ENCODE assay signal across 19 cellular contexts in the genomic region with DNA sequence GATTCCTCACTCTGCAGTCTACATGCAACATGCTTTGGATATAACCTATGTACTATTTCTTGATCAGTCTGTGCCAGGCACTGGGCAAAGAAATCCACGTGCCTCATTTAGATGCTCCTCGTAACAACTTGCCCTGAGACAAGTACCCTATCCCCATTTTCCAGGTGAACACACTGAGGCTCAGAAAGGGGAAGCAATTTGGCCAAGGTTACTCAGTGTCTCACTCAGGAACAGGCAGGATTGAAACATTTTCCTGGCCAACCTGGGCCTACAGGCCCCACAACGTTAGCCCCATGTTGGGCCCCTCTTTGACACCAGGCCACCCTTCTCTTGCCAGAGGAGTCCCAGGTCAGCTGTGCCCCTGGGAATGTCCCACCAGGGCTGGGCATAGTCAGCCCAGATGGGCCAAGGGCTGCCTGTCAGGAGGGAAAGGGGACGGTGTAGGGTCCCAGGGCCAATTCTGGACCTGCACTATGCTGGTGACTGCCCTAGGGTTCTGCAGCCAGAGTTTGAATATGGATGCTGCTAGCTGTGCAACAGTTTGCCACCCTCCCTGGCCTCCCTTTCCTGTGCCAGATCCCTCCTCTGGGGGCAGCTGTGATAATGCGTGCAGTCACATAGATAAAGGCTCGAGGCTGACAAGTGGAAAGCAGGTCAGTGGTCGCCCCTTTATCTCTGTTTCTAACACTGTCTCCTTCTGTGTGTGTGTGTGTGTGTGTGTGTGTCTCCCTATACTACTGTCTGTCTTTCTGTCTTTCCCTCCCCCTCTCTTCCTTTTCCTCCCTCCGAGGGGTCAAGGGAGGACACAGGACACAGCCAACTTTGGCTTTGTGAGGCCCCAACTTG. TPM values are rescaled to one million over a fixed set of nuclear protein-coding genes. Genes with fewer than 3 reads are reported as not detected.
DNase-seq lines count a peak whose midpoint lies in the region; ATAC-seq and TF ChIP-seq lines count a peak whose summit lies in the region.
"Had no signal": no experiment of that assay in that cellular context is flagged by ENCODE, and none has a peak within 500 bp of the region (broad histone marks: within the 10 kb centered on the region; RNA-seq: fewer than 3 reads in every experiment).

No MANE protein-coding gene starts in this region.

- no peaks in the 10 kb centered on the region for H4K20me1 ChIP-seq in neural progenitor cell (ENCODE audit: low read depth)
- H4K20me1 ChIP-seq in smooth muscle cell (ENCODE audit: low read depth), result no peaks in the 10 kb centered on the region

- H3K4me1 ChIP-seq in cardiac muscle cell (ENCODE audit: low read depth) (peaks cover 17% of the 10 kb centered on the region), neural progenitor cell (peaks cover 11% of the 10 kb centered on the region), smooth muscle cell (ENCODE audit: low read depth) (no peaks in the 10 kb centered on the region)
- H3K4me1 ChIP-seq: suprapubic skin had no signal

- TF ChIP-seq POLR2A in NB4 (IDR thresholded peaks at IDR 0.05; ENCODE audit: extremely low read depth, insufficient read length), result no peak

- H3K36me3 ChIP-seq in cardiac muscle cell (no peaks in the 10 kb centered on the region), neural progenitor cell (no peaks in the 10 kb centered on the region), smooth muscle cell (ENCODE audit: low read depth) (no peaks in the 10 kb centered on the region)
- H3K36me3 ChIP-seq: suprapubic skin had no signal

- 60% methylated on average over 8 of the region's 8 CpGs for whole genome bisulfite sequencing in smooth muscle cell (ENCODE audit: low lambda C conversion rate)

- H3K4me3 ChIP-seq in NB4 (ENCODE audit: low read depth, low read length) (no peak overlapping the region), cardiac muscle cell (no peak overlapping the region), neural progenitor cell (no peak overlapping the region), smooth muscle cell (no peak overlapping the region)
- H3K4me3 ChIP-seq: suprapubic skin had no signal

- no peak overlapping the region for H3K4me2 ChIP-seq in neural progenitor cell
- H3K4me2 ChIP-seq in smooth muscle cell, result no peak overlapping the region
- H3K4me2 ChIP-seq: KMS-11 had no signal

- DNase-seq in GF-D8 (lab: John Stamatoyannopoulos, UW) (peak; percentile 23), NB4 (ENCODE audit: low read depth) (peak; percentile 75), cardiac muscle cell (ENCODE audit: low read depth in 1 of 2, low spot score in 1 of 2) (peak; percentile 37 to 60), neural progenitor cell (ENCODE audit: low spot score) (no peak), smooth muscle cell (lab: John Stamatoyannopoulos, UW; ENCODE audit: unreplicated experiment) (no peak), amniotic stem cell (lab: John Stamatoyannopoulos, UW) (no peak), T-helper 17 cell (no peak)
- DNase-seq: activated naive CD4-positive, alpha-beta T cell; cortex of kidney; HCEC 1CT; NCI-H1436 treated with DMSO at 0.1 percent for 48 hours; NCI-H345; stimulated activated CD4-positive, alpha-beta T cell treated with anti-CD3 and anti-CD28 coated beads, Interleukin-2, amount 100 ng/mL, for 24 hours had no signal

- H3K4me1 Mint-ChIP-seq in neural progenitor cell (peaks cover 35% of the 10 kb centered on the region), T-helper 17 cell (peaks cover 2% of the 10 kb centered on the region)
- H3K4me1 Mint-ChIP-seq in activated T-helper 17 cell treated with anti-CD3 and anti-CD28 coated beads, Interleukin-2, amount 50 U/mL, for 72 hours, result no peaks in the 10 kb centered on the region

- H3K9me3 ChIP-seq in cardiac muscle cell (ENCODE audit: low read depth) (no peaks in the 10 kb centered on the region), neural progenitor cell (ENCODE audit: low read depth) (no peaks in the 10 kb centered on the region), smooth muscle cell (replicated peaks; ENCODE audit: low read depth) (no peaks in the 10 kb centered on the region), T-helper 17 cell (ENCODE audit: control insufficient read depth, low read length, poor library complexity, severe bottlenecking) (no peaks in the 10 kb centered on the region)
- H3K9me3 ChIP-seq: suprapubic skin had no signal

- no peak for ATAC-seq in T-helper 17 cell
- ATAC-seq in activated T-helper 17 cell treated with anti-CD3 and anti-CD28 coated beads, Interleukin-2, amount 50 U/mL, for 72 hours (replicated peaks), result no peak
- ATAC-seq: activated CD4-positive, CD25-positive, alpha-beta regulatory T cell treated with anti-CD3 and anti-CD28 coated beads, Interleukin-2, amount 50 U/mL, for 24 hours had no signal

- H3K9ac ChIP-seq in neural progenitor cell, result no peak overlapping the region
- H3K9ac ChIP-seq in smooth muscle cell (ENCODE audit: low read depth), result no peak overlapping the region
- H3K9ac ChIP-seq: KMS-11 had no signal

- H3K79me2 ChIP-seq in neural progenitor cell (ENCODE audit: low read depth) (no peaks in the 10 kb centered on the region), smooth muscle cell (ENCODE audit: low read depth) (no peaks in the 10 kb centered on the region)

- H3K9me3 Mint-ChIP-seq in neural progenitor cell, result no peaks in the 10 kb centered on the region
- H3K9me3 Mint-ChIP-seq in activated T-helper 17 cell treated with anti-CD3 and anti-CD28 coated beads, Interleukin-2, amount 50 U/mL, for 72 hours, result no peaks in the 10 kb centered on the region

- H2AFZ ChIP-seq in neural progenitor cell (replicated peaks), result peak overlapping the region; percentile 37
- no peak overlapping the region for H2AFZ ChIP-seq in smooth muscle cell (ENCODE audit: low read depth)

- TF ChIP-seq CTCF in NB4 (IDR thresholded peaks at IDR 0.05; ENCODE audit: low read depth, low read length), result peak; percentile 19
- no peak for TF ChIP-seq CTCF in cardiac muscle cell (IDR thresholded peaks at IDR 0.05; ENCODE audit: low read depth, low read length)
- no peak for TF ChIP-seq CTCF in neural progenitor cell (IDR thresholded peaks at IDR 0.05)
- no peak for TF ChIP-seq CTCF in smooth muscle cell (IDR thresholded peaks at IDR 0.05; ENCODE audit: borderline replicate concordance, insufficient read depth, poor library complexity, severe bottlenecking)

- H3K36me3 Mint-ChIP-seq in neural progenitor cell (peaks cover 3% of the 10 kb centered on the region), T-helper 17 cell (ENCODE audit: low read depth) (peaks cover 3% of the 10 kb centered on the region)
- H3K36me3 Mint-ChIP-seq in activated T-helper 17 cell treated with anti-CD3 and anti-CD28 coated beads, Interleukin-2, amount 50 U/mL, for 72 hours (ENCODE audit: low read depth), result no peaks in the 10 kb centered on the region

- H3K4me3 Mint-ChIP-seq in neural progenitor cell (peak overlapping the region; percentile 60), T-helper 17 cell (no peak overlapping the region)
- H3K4me3 Mint-ChIP-seq in activated T-helper 17 cell treated with anti-CD3 and anti-CD28 coated beads, Interleukin-2, amount 50 U/mL, for 72 hours, result no peak overlapping the region

- H3K27me3 Mint-ChIP-seq in neural progenitor cell (ENCODE audit: insufficient read depth, low read depth) (peaks cover 3% of the 10 kb centered on the region), T-helper 17 cell (peaks cover 21% of the 10 kb centered on the region)
- H3K27me3 Mint-ChIP-seq in activated T-helper 17 cell treated with anti-CD3 and anti-CD28 coated beads, Interleukin-2, amount 50 U/mL, for 72 hours, result peaks cover 15% of the 10 kb centered on the region

- H3F3A ChIP-seq in neural progenitor cell (ENCODE audit: low read depth), result peaks cover 8% of the 10 kb centered on the region
- no peaks in the 10 kb centered on the region for H3F3A ChIP-seq in smooth muscle cell (ENCODE audit: low read depth)

- H3K27ac Mint-ChIP-seq in neural progenitor cell (peak overlapping the region; percentile 76), T-helper 17 cell (no peak overlapping the region)
- no peak overlapping the region for H3K27ac Mint-ChIP-seq in activated T-helper 17 cell treated with anti-CD3 and anti-CD28 coated beads, Interleukin-2, amount 50 U/mL, for 72 hours

- H3K27me3 ChIP-seq in cardiac muscle cell, result no peaks in the 10 kb centered on the region
- H3K27me3 ChIP-seq in neural progenitor cell, result no peaks in the 10 kb centered on the region
- H3K27me3 ChIP-seq in smooth muscle cell (ENCODE audit: low read depth), result no peaks in the 10 kb centered on the region
- H3K27me3 ChIP-seq: suprapubic skin had no signal

- H3K27ac ChIP-seq in cardiac muscle cell, result peak overlapping the region; percentile 80
- H3K27ac ChIP-seq in neural progenitor cell, result no peak overlapping the region
- H3K27ac ChIP-seq in smooth muscle cell (ENCODE audit: low read depth), result no peak overlapping the region
- H3K27ac ChIP-seq: KMS-11, RWPE1, suprapubic skin had no signal

RNA-seq across cellular contexts. Expression of gene EMID1, which starts 10.4 kb away (rescaled TPM):
- total RNA-seq in cardiac muscle cell, result 13.0 and 42.5 TPM in 2 replicates
- polyA plus RNA-seq in cardiac muscle cell, result 9.9 and 32.9 TPM in 2 replicates
- total RNA-seq in neural progenitor cell (ENCODE audit: low replicate concordance), result 6.7 and 17.7 TPM in 2 replicates
- total RNA-seq in smooth muscle cell, result 1.1 and 1.9 TPM in 2 replicates
- polyA plus RNA-seq in smooth muscle cell, result 2.7 and 3.9 TPM in 2 replicates
- not detected for total RNA-seq in T-helper 17 cell
- total RNA-seq in activated T-helper 17 cell treated with anti-CD3 and anti-CD28 coated beads, Interleukin-2, amount 50 U/mL, for 72 hours, result not detected
- total RNA-seq: T-helper 1 cell treated with Interleukin-12 subunit alpha and Interleukin-12 subunit beta and Interleukin-4 antibody, amounts not matched to agents 30 ng/mL and 1 ng/mL, for 36 hours had no signal

Comparison
In these comparisons a context has a peak if more than half of its experiments do, and no peak if none do; other contexts are left out.
1. DNase-seq: peak in GF-D8 (single experiment), NB4 (single experiment) and cardiac muscle cell (2 of 2); none in neural progenitor cell (single experiment), smooth muscle cell (single experiment), amniotic stem cell (single experiment) and T-helper 17 cell (0 of 3).